Comparison of ENCODE assay signal across 18 cellular contexts in genomic region chr6:3568396-3569082, GRCh38.
DNase-seq lines count a peak whose midpoint lies in the region; ATAC-seq lines count a peak whose summit lies in the region.
"Had no signal": no experiment of that assay in that cellular context is flagged by ENCODE, and none has a peak within 500 bp of the region (broad histone marks: within the 10 kb centered on the region; RNA-seq: fewer than 3 reads in every experiment).

No MANE protein-coding gene starts in this region.

- H3K9ac ChIP-seq in neuronal stem cell (ENCODE audit: low read depth, low read length, poor library complexity): no peak overlapping the region

- H2BK120ac ChIP-seq in neuronal stem cell (ENCODE audit: low read depth, low read length): no peak overlapping the region

- H3K9me3 Mint-ChIP-seq in activated CD8-positive, alpha-beta T cell treated with anti-CD3 and anti-CD28 coated beads, Interleukin-2, amount 10 ng/mL, durations not matched to agents 7 days and 5 days (ENCODE audit: insufficient read depth): no peaks in the 10 kb centered on the region
- H3K9me3 Mint-ChIP-seq: activated naive CD4-positive, alpha-beta T cell treated with anti-CD3 and anti-CD28 coated beads for 36 hours had no signal

- H2BK12ac ChIP-seq in neuronal stem cell (ENCODE audit: low read length): no peak overlapping the region

- no peak overlapping the region for H3K4me3 Mint-ChIP-seq in activated CD8-positive, alpha-beta T cell treated with anti-CD3 and anti-CD28 coated beads, Interleukin-2, amount 10 ng/mL, durations not matched to agents 7 days and 5 days
- H3K4me3 Mint-ChIP-seq: activated naive CD4-positive, alpha-beta T cell treated with anti-CD3 and anti-CD28 coated beads for 36 hours had no signal

- peaks cover 2% of the 10 kb centered on the region for H3K4me1 Mint-ChIP-seq in activated CD8-positive, alpha-beta T cell treated with anti-CD3 and anti-CD28 coated beads, Interleukin-2, amount 10 ng/mL, durations not matched to agents 7 days and 5 days (ENCODE audit: low read depth)

- H3K27me3 Mint-ChIP-seq in activated CD8-positive, alpha-beta T cell treated with anti-CD3 and anti-CD28 coated beads, Interleukin-2, amount 10 ng/mL, durations not matched to agents 7 days and 5 days (ENCODE audit: low read depth): peaks cover 3% of the 10 kb centered on the region

- ATAC-seq in activated CD8-positive, alpha-beta T cell treated with anti-CD3 and anti-CD28 coated beads, Interleukin-2, amount 10 ng/mL, durations not matched to agents 7 days and 5 days: no peak
- ATAC-seq in HG03432 (IDR thresholded peaks at IDR 0.05; ENCODE audit: unreplicated experiment): no peak

- no CpG with 5 or more reads among the region's 7 CpGs for WGBS in neuronal stem cell (ENCODE audit: extremely low coverage in 2 of 2, insufficient read length in 2 of 2, insufficient replicate concordance in 1 of 2), 2 donors

- H4K91ac ChIP-seq in neuronal stem cell (ENCODE audit: low read depth, low read length, poor library complexity): no peak overlapping the region

- no peak overlapping the region for H4K8ac ChIP-seq in neuronal stem cell (ENCODE audit: low read depth, low read length)

- no peaks in the 10 kb centered on the region for H3K27me3 ChIP-seq in neuronal stem cell (ENCODE audit: control insufficient read depth in 3 of 3, insufficient read depth in 3 of 3, low read depth in 1 of 3, low read length in 3 of 3)
- H3K27me3 ChIP-seq: transverse colon had no signal

- no peak overlapping the region for H2BK5ac ChIP-seq in neuronal stem cell (ENCODE audit: low read length)

- POLR2A ChIA-PET in activated CD8-positive, alpha-beta T cell treated with anti-CD3 and anti-CD28 coated beads, Interleukin-2, amount 10 ng/mL, durations not matched to agents 7 days and 5 days (lab: Charles Lee): no interaction called here

- H3K36me3 ChIP-seq in neuronal stem cell (replicated peaks in 1 of 2; ENCODE audit: control insufficient read depth in 2 of 2, insufficient read depth in 2 of 2, low read length in 2 of 2): no peaks in the 10 kb centered on the region
- H3K36me3 ChIP-seq: transverse colon had no signal

- H3K4ac ChIP-seq in neuronal stem cell (ENCODE audit: low read length): no peak overlapping the region

- no peak overlapping the region for H2BK15ac ChIP-seq in neuronal stem cell (ENCODE audit: low read length)

- H3K18ac ChIP-seq in neuronal stem cell (ENCODE audit: low read length): peak overlapping the region; percentile 6

- H3K14ac ChIP-seq in neuronal stem cell (ENCODE audit: low read length): no peak overlapping the region

- no peaks in the 10 kb centered on the region for H3K9me3 ChIP-seq in neuronal stem cell (replicated peaks in 1 of 2; ENCODE audit: control insufficient read depth in 2 of 2, insufficient read depth in 1 of 2, low read depth in 1 of 2, low read length in 2 of 2)
- H3K9me3 ChIP-seq: transverse colon had no signal

- H2AK5ac ChIP-seq in neuronal stem cell (ENCODE audit: low read depth, low read length): no peak overlapping the region

- H3K27ac ChIP-seq in neuronal stem cell (replicated peaks; ENCODE audit: low read length): no peak overlapping the region
- H3K27ac ChIP-seq: C4-2B, transverse colon had no signal

- no peak overlapping the region for H2AFZ ChIP-seq in neuronal stem cell (ENCODE audit: low read length)

- no peaks in the 10 kb centered on the region for H3K36me3 Mint-ChIP-seq in activated CD8-positive, alpha-beta T cell treated with anti-CD3 and anti-CD28 coated beads, Interleukin-2, amount 10 ng/mL, durations not matched to agents 7 days and 5 days (ENCODE audit: low read depth)

- H3K4me2 ChIP-seq in neuronal stem cell (ENCODE audit: insufficient read depth, low read length, poor library complexity, severe bottlenecking): no peak overlapping the region

- no peaks in the 10 kb centered on the region for H3K79me1 ChIP-seq in neuronal stem cell (ENCODE audit: low read depth, low read length)

- no peak overlapping the region for H3K4me3 ChIP-seq in neuronal stem cell (ENCODE audit: low read length in 2 of 2)

- CTCF ChIA-PET in activated CD8-positive, alpha-beta T cell treated with anti-CD3 and anti-CD28 coated beads, Interleukin-2, amount 10 ng/mL, durations not matched to agents 7 days and 5 days (lab: Charles Lee): interaction anchor here (1.1 kb wide), 1 partner anchor 12 kb away, joined by 3 read pairs; no protein-coding TSS in a partner anchor

- no peak overlapping the region for H3K23ac ChIP-seq in neuronal stem cell (ENCODE audit: low read depth, low read length, poor library complexity)

- DNase-seq in NCI-H2029 treated with DMSO at 0.1 percent for 48 hours (lab: John Stamatoyannopoulos, UW): peak; percentile 24
- DNase-seq in NCI-H2029 (lab: John Stamatoyannopoulos, UW): no peak
- peak; percentile 34 for DNase-seq in NCI-H446 treated with DMSO at 0.1 percent for 48 hours (lab: John Stamatoyannopoulos, UW)
- DNase-seq in cerebellar cortex (ENCODE audit: low spot score): peak; percentile 69
- no peak for DNase-seq in neuronal stem cell (ENCODE audit: low spot score)
- DNase-seq in NCI-H1930 (lab: John Stamatoyannopoulos, UW): no peak
- no peak for DNase-seq in activated CD8-positive, alpha-beta T cell treated with anti-CD3 and anti-CD28 coated beads, Interleukin-2, amount 10 ng/mL, durations not matched to agents 7 days and 5 days
- DNase-seq: 8988T; activated CD4-positive, CD25-positive, alpha-beta regulatory T cell treated with anti-CD3 and anti-CD28 coated beads, Interleukin-2, amount 50 U/mL, for 72 hours; activated naive CD4-positive, alpha-beta T cell treated with anti-CD3 and anti-CD28 coated beads for 36 hours; DND-41; effector memory CD4-positive, alpha-beta T cell; KBM-7; NCI-H1105 treated with DMSO at 0.1 percent for 48 hours; Right ventricle myocardium superior; transverse colon had no signal

- peaks cover 0 to 6% of the 10 kb centered on the region in 2 donors for H3K4me1 ChIP-seq in neuronal stem cell (ENCODE audit: control insufficient read depth in 2 of 2, insufficient read depth in 1 of 2, low read depth in 1 of 2, low read length in 2 of 2)
- H3K4me1 ChIP-seq: transverse colon had no signal

- no peak overlapping the region for H3K27ac Mint-ChIP-seq in activated CD8-positive, alpha-beta T cell treated with anti-CD3 and anti-CD28 coated beads, Interleukin-2, amount 10 ng/mL, durations not matched to agents 7 days and 5 days
- H3K27ac Mint-ChIP-seq: activated naive CD4-positive, alpha-beta T cell treated with anti-CD3 and anti-CD28 coated beads for 36 hours had no signal

Comparison
In these comparisons a context has a peak if more than half of its experiments do, and no peak if none do; other contexts are left out.
1. DNase-seq: peak in NCI-H2029 treated with DMSO at 0.1 percent for 48 hours (single experiment), NCI-H446 treated with DMSO at 0.1 percent for 48 hours (single experiment) and cerebellar cortex (single experiment); none in NCI-H2029 (single experiment), neuronal stem cell (single experiment), NCI-H1930 (0 of 2) and activated CD8-positive, alpha-beta T cell treated with anti-CD3 and anti-CD28 coated beads, Interleukin-2, amount 10 ng/mL, durations not matched to agents 7 days and 5 days (single experiment).